In the genomic region with DNA sequence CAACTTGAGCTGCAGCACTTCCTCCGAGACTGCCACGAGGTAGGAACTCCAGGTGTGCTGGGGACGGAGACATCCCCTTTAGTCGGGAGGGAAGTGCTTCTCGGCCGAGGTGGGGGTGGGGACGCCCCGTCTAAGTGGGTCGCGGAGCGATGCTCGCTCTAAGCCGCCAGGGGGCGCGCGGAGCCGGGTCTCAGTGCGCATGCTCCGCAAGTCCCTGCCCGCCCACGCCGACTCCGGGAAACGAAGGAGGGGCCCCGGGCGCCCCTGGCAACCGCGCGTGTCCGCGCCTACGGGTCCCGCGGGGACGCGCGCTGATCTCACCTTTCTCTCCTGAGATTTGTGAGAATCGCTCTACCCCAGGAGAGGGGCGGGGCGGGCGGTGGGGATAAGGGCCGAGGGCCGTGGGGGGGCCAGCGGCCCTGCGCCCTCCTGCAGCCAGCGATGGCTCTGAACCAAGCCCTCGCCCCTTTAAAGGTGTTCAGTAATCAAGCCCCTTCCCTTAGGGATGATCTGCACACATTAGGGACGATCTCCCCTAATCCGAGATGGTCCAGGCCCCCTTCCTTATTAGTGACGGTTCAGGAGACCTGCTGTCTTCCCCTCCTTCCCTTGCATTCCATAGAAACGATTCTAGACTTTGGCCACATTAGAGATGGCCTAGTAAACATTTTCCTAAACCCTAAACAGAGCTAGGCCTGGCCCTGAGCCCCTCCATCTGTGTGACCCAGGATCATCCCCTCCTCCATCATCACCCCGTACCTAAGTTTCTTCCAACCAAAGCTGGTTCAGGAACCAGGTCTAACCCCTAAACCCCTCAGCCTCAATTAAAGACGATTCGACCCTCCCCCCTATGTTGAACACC, we compare ENCODE assay signal across 8 cellular contexts. TPM values are rescaled to one million over a fixed set of nuclear protein-coding genes. Genes with fewer than 3 reads are reported as not detected.
DNase-seq lines count a peak whose midpoint lies in the region; ATAC-seq and TF ChIP-seq lines count a peak whose summit lies in the region.

No MANE protein-coding gene starts in this region.

- peak; percentile 50 for DNase-seq in LNCaP clone FGC (ENCODE audit: low read depth)
- DNase-seq in RPMI8226: peak; percentile 82
- peak; percentile 86 for DNase-seq in activated T-helper 9 cell treated with anti-CD3 and anti-CD28 coated beads, Interleukin-2, amount 50 U/mL, for 16 hours (ENCODE audit: low read depth)
- DNase-seq in fibroblast of the aortic adventitia (ENCODE audit: low read depth): peak; percentile 71
- peak; percentile 81 for DNase-seq in stimulated activated naive B cell treated with anti-CD40 and anti-IgM and Interleukin-4, amounts not matched to agents 10 μg/mL and 1 μg/mL and 100 μg/mL, for 72 hours
- no peak for DNase-seq in cortex of kidney (lab: John Stamatoyannopoulos, UW)

- no peaks in the 10 kb centered on the region for H3K9me3 Mint-ChIP-seq in nephron
- peaks cover 0 to 3% of the 10 kb centered on the region in 2 donors for H3K9me3 Mint-ChIP-seq in stimulated activated naive B cell treated with anti-CD40 and anti-IgM and Interleukin-4, amounts not matched to agents 10 μg/mL and 1 μg/mL and 100 μg/mL, for 72 hours

- H3K27me3 Mint-ChIP-seq in nephron (ENCODE audit: low read depth): peaks cover 45% of the 10 kb centered on the region
- H3K27me3 Mint-ChIP-seq in stimulated activated naive B cell treated with anti-CD40 and anti-IgM and Interleukin-4, amounts not matched to agents 10 μg/mL and 1 μg/mL and 100 μg/mL, for 72 hours: peaks cover 48 to 68% of the 10 kb centered on the region in 2 donors

- peak overlapping the region; percentile 36 for H3K4me3 ChIP-seq in LNCaP clone FGC (ENCODE audit: low read depth, low read length)
- H3K4me3 ChIP-seq in fibroblast of the aortic adventitia (ENCODE audit: low read depth, low read length): peak overlapping the region; percentile 51

- no peaks in the 10 kb centered on the region for H3K36me3 Mint-ChIP-seq in nephron (ENCODE audit: low read depth)
- no peaks in the 10 kb centered on the region for H3K36me3 Mint-ChIP-seq in stimulated activated naive B cell treated with anti-CD40 and anti-IgM and Interleukin-4, amounts not matched to agents 10 μg/mL and 1 μg/mL and 100 μg/mL, for 72 hours

- peak overlapping the region; percentile 78 to 82 (median 79) for H3K4me3 Mint-ChIP-seq in nephron
- peak overlapping the region; percentile 73 to 79 for H3K4me3 Mint-ChIP-seq in stimulated activated naive B cell treated with anti-CD40 and anti-IgM and Interleukin-4, amounts not matched to agents 10 μg/mL and 1 μg/mL and 100 μg/mL, for 72 hours

- peak overlapping the region; percentile 14 to 45 (median 37) for H3K27ac Mint-ChIP-seq in nephron
- H3K27ac Mint-ChIP-seq in stimulated activated naive B cell treated with anti-CD40 and anti-IgM and Interleukin-4, amounts not matched to agents 10 μg/mL and 1 μg/mL and 100 μg/mL, for 72 hours: peak overlapping the region; percentile 32

- TF ChIP-seq CTCF in LNCaP clone FGC (IDR thresholded peaks at IDR 0.05; ENCODE audit: control insufficient read depth, extremely low read depth, insufficient read depth): peak; percentile 90
- TF ChIP-seq CTCF in fibroblast of the aortic adventitia (IDR thresholded peaks at IDR 0.05; ENCODE audit: insufficient read depth, low read length): peak; percentile 92
- TF ChIP-seq CTCF in nephron (IDR thresholded peaks at IDR 0.05; ENCODE audit: unreplicated experiment in 3 of 3): peak; percentile 93 to 96 (median 96)

- ATAC-seq in GM18498 (IDR thresholded peaks at IDR 0.05; ENCODE audit: unreplicated experiment): peak; percentile 56
- peak; percentile 82 to 83 for ATAC-seq in stimulated activated naive B cell treated with anti-CD40 and anti-IgM and Interleukin-4, amounts not matched to agents 10 μg/mL and 1 μg/mL and 100 μg/mL, for 72 hours (replicated peaks)

- H3K4me1 Mint-ChIP-seq in nephron: peaks cover 18% of the 10 kb centered on the region
- H3K4me1 Mint-ChIP-seq in stimulated activated naive B cell treated with anti-CD40 and anti-IgM and Interleukin-4, amounts not matched to agents 10 μg/mL and 1 μg/mL and 100 μg/mL, for 72 hours: peaks cover 11 to 25% of the 10 kb centered on the region in 2 donors

RNA-seq across cellular contexts. Expression of gene SHKBP1, which starts 47.3 kb away (rescaled TPM):
- total RNA-seq in fibroblast of the aortic adventitia (ENCODE audit: low replicate concordance): 5.7 and 24.9 TPM in 2 replicates
